Comparison of ENCODE assay signal across 20 cellular contexts in the genomic region with DNA sequence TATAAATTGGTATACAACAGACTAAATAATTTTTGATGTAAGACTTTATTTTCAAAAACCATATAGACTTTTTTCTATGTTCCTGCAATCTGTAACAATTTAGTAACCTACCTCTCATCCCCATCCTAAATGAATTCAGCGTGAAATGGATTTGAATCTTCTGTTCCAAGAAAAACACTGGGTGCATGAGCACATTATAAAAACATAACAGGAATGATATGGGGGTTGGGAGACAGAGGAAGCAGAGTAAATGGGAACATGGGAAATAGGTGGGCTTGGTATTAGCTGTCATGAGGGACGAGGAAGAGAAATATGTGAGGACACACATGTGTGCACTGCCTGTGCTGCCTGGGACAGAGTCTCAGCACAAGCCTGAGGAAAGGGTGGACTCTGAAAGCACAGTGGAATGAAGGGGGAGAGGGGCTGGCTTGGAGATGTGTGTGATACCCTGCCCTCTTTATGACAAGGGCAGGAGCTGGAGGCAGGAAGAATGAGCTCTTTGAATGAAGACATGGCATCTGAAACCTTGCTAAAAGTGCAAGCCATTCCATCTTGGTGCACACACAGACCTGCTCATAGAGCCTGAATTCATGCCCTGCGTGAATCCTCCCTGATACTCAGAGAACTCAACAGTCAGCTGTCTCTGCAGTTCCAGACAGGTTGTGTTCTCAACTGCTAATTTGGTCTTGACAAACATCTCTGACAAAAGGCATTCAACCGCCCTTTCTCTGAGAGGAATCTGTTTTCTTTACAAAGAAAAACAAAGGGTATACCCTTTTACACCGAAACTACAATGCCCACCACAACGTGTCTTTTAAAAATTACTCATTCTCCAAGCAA.
DNase-seq lines count a peak whose midpoint lies in the region; ATAC-seq and TF ChIP-seq lines count a peak whose summit lies in the region.
"Had no signal": no experiment of that assay in that cellular context is flagged by ENCODE, and none has a peak within 500 bp of the region (broad histone marks: within the 10 kb centered on the region; RNA-seq: fewer than 3 reads in every experiment).

No MANE protein-coding gene starts in this region.

- no peak overlapping the region for H3K14ac ChIP-seq in H9 (ENCODE audit: insufficient read depth, low read length)
- no peak overlapping the region for H3K14ac ChIP-seq in neuronal stem cell (ENCODE audit: low read length)

- H4K5ac ChIP-seq in H9 (ENCODE audit: insufficient read length, low read depth, low read length): no peak overlapping the region

- no peak overlapping the region for H4K8ac ChIP-seq in H9 (replicated peaks; ENCODE audit: insufficient read length, low read depth, low read length)
- no peak overlapping the region for H4K8ac ChIP-seq in neuronal stem cell (ENCODE audit: low read depth, low read length)

- H2AFZ ChIP-seq in H9 (ENCODE audit: low read length) (no peak overlapping the region), neuronal stem cell (ENCODE audit: low read length) (no peak overlapping the region)

- H2BK120ac ChIP-seq in H9 (ENCODE audit: low read depth, low read length, poor library complexity, severe bottlenecking): no peak overlapping the region
- H2BK120ac ChIP-seq in neuronal stem cell (ENCODE audit: low read depth, low read length): no peak overlapping the region

- H2BK5ac ChIP-seq in H9 (ENCODE audit: insufficient read length, low read length) (no peak overlapping the region), neuronal stem cell (ENCODE audit: low read length) (no peak overlapping the region)

- H4K91ac ChIP-seq in H9 (ENCODE audit: insufficient read length, low read depth, low read length): no peak overlapping the region
- no peak overlapping the region for H4K91ac ChIP-seq in neuronal stem cell (ENCODE audit: low read depth, low read length, poor library complexity)

- H3K4me1 Mint-ChIP-seq in H9 (peaks cover 45 to 52% of the 10 kb centered on the region in 2 experiments), endodermal cell (peaks cover 11% of the 10 kb centered on the region)
- no peaks in the 10 kb centered on the region for H3K4me1 Mint-ChIP-seq in stimulated activated naive B cell treated with anti-CD40 and anti-IgM and Interleukin-4, amounts not matched to agents 10 μg/mL and 1 μg/mL and 100 μg/mL, for 72 hours
- H3K4me1 Mint-ChIP-seq: activated T-helper 17 cell treated with anti-CD3 and anti-CD28 coated beads, Interleukin-2, amount 50 U/mL, for 72 hours; naive B cell had no signal

- H3K9me3 ChIP-seq in H9 (ENCODE audit: control insufficient read depth, low read depth, low read length) (no peaks in the 10 kb centered on the region), endodermal cell (ENCODE audit: control insufficient read depth, low read length) (no peaks in the 10 kb centered on the region), neuronal stem cell (replicated peaks in 1 of 2; ENCODE audit: control insufficient read depth in 2 of 2, insufficient read depth in 1 of 2, low read depth in 1 of 2, low read length in 2 of 2) (peaks cover 0 to 2% of the 10 kb centered on the region in 2 donors)
- H3K9me3 ChIP-seq: SK-N-SH, vagina had no signal

- H3K79me1 ChIP-seq in H9 (ENCODE audit: insufficient read depth, low read depth, low read length, poor library complexity, severe bottlenecking) (no peaks in the 10 kb centered on the region), neuronal stem cell (ENCODE audit: low read depth, low read length) (no peaks in the 10 kb centered on the region)

- H3K27me3 Mint-ChIP-seq in H9 (ENCODE audit: low read depth): no peaks in the 10 kb centered on the region
- no peaks in the 10 kb centered on the region for H3K27me3 Mint-ChIP-seq in endodermal cell (ENCODE audit: insufficient read depth)
- H3K27me3 Mint-ChIP-seq in stimulated activated naive B cell treated with anti-CD40 and anti-IgM and Interleukin-4, amounts not matched to agents 10 μg/mL and 1 μg/mL and 100 μg/mL, for 72 hours: peaks cover 8 to 14% of the 10 kb centered on the region in 2 donors

- no CpG with 5 or more reads among the region's 6 CpGs for WGBS in H9 (ENCODE audit: extremely low coverage, insufficient read length, low lambda C conversion rate)
- WGBS in endodermal cell (ENCODE audit: insufficient coverage in 1 of 2, insufficient read length in 1 of 2), 2 experiments: 77 to 85% methylated on average over 3 to 6 of the region's 6 CpGs
- WGBS in neuronal stem cell (ENCODE audit: extremely low coverage in 2 of 2, insufficient read length in 2 of 2, insufficient replicate concordance in 1 of 2), 2 donors: no CpG with 5 or more reads among the region's 6 CpGs

- H3K18ac ChIP-seq in H9 (ENCODE audit: insufficient read length, low read depth, low read length) (no peak overlapping the region), neuronal stem cell (ENCODE audit: low read length) (no peak overlapping the region)

- H3K27ac ChIP-seq in H9 (ENCODE audit: insufficient read length, low read depth, low read length) (no peak overlapping the region), endodermal cell (ENCODE audit: low read depth, low read length) (peak overlapping the region; percentile 64), neuronal stem cell (replicated peaks; ENCODE audit: low read length) (peak overlapping the region; percentile 17)
- H3K27ac ChIP-seq: vagina, WERI-Rb-1 had no signal

- H3K27ac Mint-ChIP-seq in H9 (peak overlapping the region in 2 of 3 experiments; percentile 66 to 73; a peak in 3 of 7 replicates), endodermal cell (peak overlapping the region; percentile 10)
- no peak overlapping the region for H3K27ac Mint-ChIP-seq in stimulated activated naive B cell treated with anti-CD40 and anti-IgM and Interleukin-4, amounts not matched to agents 10 μg/mL and 1 μg/mL and 100 μg/mL, for 72 hours
- H3K27ac Mint-ChIP-seq: activated naive CD8-positive, alpha-beta T cell; activated T-helper 17 cell treated with anti-CD3 and anti-CD28 coated beads, Interleukin-2, amount 50 U/mL, for 72 hours; effector memory CD8-positive, alpha-beta T cell; naive B cell had no signal

- no peak for TF ChIP-seq CTCF in H9 (conservative IDR thresholded peaks at IDR 0.05)
- no peak for TF ChIP-seq CTCF in endodermal cell (conservative IDR thresholded peaks at IDR 0.05)

- no peak for ATAC-seq in stimulated activated naive B cell treated with anti-CD40 and anti-IgM and Interleukin-4, amounts not matched to agents 10 μg/mL and 1 μg/mL and 100 μg/mL, for 72 hours (replicated peaks)
- ATAC-seq in HG02970 (IDR thresholded peaks at IDR 0.05; ENCODE audit: low FRiP score, unreplicated experiment): no peak
- ATAC-seq: activated T-helper 17 cell treated with anti-CD3 and anti-CD28 coated beads, Interleukin-2, amount 50 U/mL, for 72 hours; effector memory CD8-positive, alpha-beta T cell; K562 had no signal

- H3K4me3 ChIP-seq in endodermal cell (ENCODE audit: low read length): no peak overlapping the region
- H3K4me3 ChIP-seq in neuronal stem cell (ENCODE audit: low read length in 2 of 2): no peak overlapping the region
- H3K4me3 ChIP-seq: K562, vagina had no signal

- peaks cover 0 to 9% (median 4%) of the 10 kb centered on the region in 3 experiments; a peak in 4 of 7 replicates for H3K36me3 Mint-ChIP-seq in H9 (ENCODE audit: insufficient read depth in 1 of 3, low read depth in 3 of 3)
- peaks cover 25% of the 10 kb centered on the region for H3K36me3 Mint-ChIP-seq in endodermal cell (ENCODE audit: low read depth)
- H3K36me3 Mint-ChIP-seq in stimulated activated naive B cell treated with anti-CD40 and anti-IgM and Interleukin-4, amounts not matched to agents 10 μg/mL and 1 μg/mL and 100 μg/mL, for 72 hours: no peaks in the 10 kb centered on the region
- H3K36me3 Mint-ChIP-seq: activated naive CD8-positive, alpha-beta T cell; naive B cell had no signal

- H3K4ac ChIP-seq in H9 (ENCODE audit: low read depth, low read length) (no peak overlapping the region), neuronal stem cell (ENCODE audit: low read length) (no peak overlapping the region)

- H3K9me3 Mint-ChIP-seq in H9 (peaks cover 0 to 2% of the 10 kb centered on the region in 2 experiments; a peak in 1 of 5 replicates), endodermal cell (no peaks in the 10 kb centered on the region)
- peaks cover 3 to 5% of the 10 kb centered on the region in 2 donors for H3K9me3 Mint-ChIP-seq in stimulated activated naive B cell treated with anti-CD40 and anti-IgM and Interleukin-4, amounts not matched to agents 10 μg/mL and 1 μg/mL and 100 μg/mL, for 72 hours
- H3K9me3 Mint-ChIP-seq: effector memory CD8-positive, alpha-beta T cell had no signal

- no peak overlapping the region for H2AK5ac ChIP-seq in H9 (ENCODE audit: insufficient read length, low read length)
- H2AK5ac ChIP-seq in neuronal stem cell (ENCODE audit: low read depth, low read length): no peak overlapping the region

- H3K4me2 ChIP-seq in H9 (ENCODE audit: insufficient read depth, insufficient read length, low read length) (no peak overlapping the region), neuronal stem cell (ENCODE audit: insufficient read depth, low read length, poor library complexity, severe bottlenecking) (no peak overlapping the region)
- H3K4me2 ChIP-seq: SK-N-SH had no signal

- DNase-seq in H9: no peak
- peak; percentile 99 for DNase-seq in NCI-H69 (lab: John Stamatoyannopoulos, UW)
- DNase-seq in endodermal cell: no peak
- DNase-seq in neuronal stem cell (ENCODE audit: low spot score): peak; percentile 56
- no peak for DNase-seq in stimulated activated naive B cell treated with anti-CD40 and anti-IgM and Interleukin-4, amounts not matched to agents 10 μg/mL and 1 μg/mL and 100 μg/mL, for 72 hours
- DNase-seq in 8988T: no peak
- DNase-seq: activated CD4-positive, alpha-beta T cell treated with anti-CD3 and anti-CD28 coated beads, Interleukin-2, amount 50 U/mL, for 1 hour; DMS 273 treated with DMSO at 0.1 percent for 48 hours; effector memory CD8-positive, alpha-beta T cell; mammary epithelial cell; naive B cell; NCI-H146; NCI-H2227 treated with DMSO at 0.1 percent for 48 hours; SK-N-SH; WERI-Rb-1 had no signal

- H3K23me2 ChIP-seq in H9 (ENCODE audit: insufficient read length, low read depth, low read length, poor library complexity, severe bottlenecking): no peaks in the 10 kb centered on the region

- H3K4me1 ChIP-seq in H9 (ENCODE audit: insufficient read depth, low read length): peaks cover 4% of the 10 kb centered on the region
- H3K4me1 ChIP-seq in endodermal cell (ENCODE audit: control insufficient read depth, insufficient read depth, low read length): no peaks in the 10 kb centered on the region
- H3K4me1 ChIP-seq in neuronal stem cell (ENCODE audit: control insufficient read depth in 2 of 2, insufficient read depth in 1 of 2, low read depth in 1 of 2, low read length in 2 of 2): peaks cover 4 to 6% of the 10 kb centered on the region in 2 donors
- H3K4me1 ChIP-seq: vagina had no signal

- H3K23ac ChIP-seq in H9 (ENCODE audit: insufficient read length, low read depth, low read length): no peak overlapping the region
- no peak overlapping the region for H3K23ac ChIP-seq in neuronal stem cell (ENCODE audit: low read depth, low read length, poor library complexity)

- no peak overlapping the region for H3T11ph ChIP-seq in H9 (ENCODE audit: low read length)

- H3K4me3 Mint-ChIP-seq in H9 (no peak overlapping the region), endodermal cell (no peak overlapping the region)
- H3K4me3 Mint-ChIP-seq in stimulated activated naive B cell treated with anti-CD40 and anti-IgM and Interleukin-4, amounts not matched to agents 10 μg/mL and 1 μg/mL and 100 μg/mL, for 72 hours: no peak overlapping the region
- H3K4me3 Mint-ChIP-seq: activated naive CD8-positive, alpha-beta T cell; activated T-helper 17 cell treated with anti-CD3 and anti-CD28 coated beads, Interleukin-2, amount 50 U/mL, for 72 hours; effector memory CD8-positive, alpha-beta T cell; naive B cell had no signal

- no peaks in the 10 kb centered on the region for H3K79me2 ChIP-seq in H9 (ENCODE audit: insufficient read depth, low read length)

- H3K27me3 ChIP-seq in H9 (ENCODE audit: insufficient read depth, low read length) (no peaks in the 10 kb centered on the region), endodermal cell (ENCODE audit: control insufficient read depth, insufficient read depth, low read length, poor library complexity, severe bottlenecking) (no peaks in the 10 kb centered on the region), neuronal stem cell (ENCODE audit: control insufficient read depth in 3 of 3, insufficient read depth in 3 of 3, low read depth in 1 of 3, low read length in 3 of 3) (no peaks in the 10 kb centered on the region)
- H3K27me3 ChIP-seq: vagina had no signal

- H2BK15ac ChIP-seq in H9 (ENCODE audit: low read depth, low read length) (no peak overlapping the region), neuronal stem cell (ENCODE audit: low read length) (no peak overlapping the region)

- H3K56ac ChIP-seq in H9 (ENCODE audit: insufficient read length, low read depth, low read length): no peak overlapping the region

- H4K20me1 ChIP-seq in H9 (ENCODE audit: control insufficient read depth, insufficient read depth, insufficient read length): no peaks in the 10 kb centered on the region

- H2BK20ac ChIP-seq in H9 (ENCODE audit: low read depth, low read length, poor library complexity, severe bottlenecking): no peak overlapping the region

- H3K9ac ChIP-seq in H9 (ENCODE audit: extremely low read depth, insufficient read length, low read length) (no peak overlapping the region), endodermal cell (ENCODE audit: extremely low read depth, low read length, poor library complexity, severe bottlenecking) (no peak overlapping the region), neuronal stem cell (ENCODE audit: low read depth, low read length, poor library complexity) (no peak overlapping the region)
- H3K9ac ChIP-seq: SK-N-SH had no signal

- H3K36me3 ChIP-seq in endodermal cell (ENCODE audit: control insufficient read depth, insufficient read depth, low read length): no peaks in the 10 kb centered on the region
- no peaks in the 10 kb centered on the region for H3K36me3 ChIP-seq in neuronal stem cell (replicated peaks in 1 of 2; ENCODE audit: control insufficient read depth in 2 of 2, insufficient read depth in 2 of 2, low read length in 2 of 2)
- H3K36me3 ChIP-seq: vagina had no signal

- H2BK12ac ChIP-seq in H9 (ENCODE audit: insufficient read length, low read depth, low read length) (no peak overlapping the region), neuronal stem cell (ENCODE audit: low read length) (no peak overlapping the region)

Comparison
In these comparisons a context has a peak if more than half of its experiments do, and no peak if none do; other contexts are left out.
1. DNase-seq: peak in NCI-H69 (single experiment) and neuronal stem cell (single experiment); none in H9 (single experiment), endodermal cell (single experiment), stimulated activated naive B cell treated with anti-CD40 and anti-IgM and Interleukin-4, amounts not matched to agents 10 μg/mL and 1 μg/mL and 100 μg/mL, for 72 hours (single experiment) and 8988T (single experiment).